In the genomic region with DNA sequence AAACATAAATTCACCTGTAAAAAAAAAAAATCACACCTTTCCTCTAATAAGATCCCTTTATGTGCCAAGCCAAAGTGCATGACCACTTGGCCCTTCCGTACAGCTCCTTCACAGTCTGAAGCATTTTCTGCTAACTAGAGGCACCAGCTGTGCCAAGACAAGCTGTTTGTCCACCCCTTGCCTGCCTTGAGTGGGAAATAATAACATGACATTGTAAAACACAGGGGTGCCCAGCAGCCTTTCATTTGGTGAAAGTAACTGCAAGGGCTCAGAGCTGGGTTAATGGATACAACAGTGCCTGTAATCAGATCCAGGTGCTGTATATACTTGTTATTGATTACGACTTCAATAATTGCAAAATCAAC, we compare ENCODE assay signal across 11 cellular contexts. TPM values are rescaled to one million over a fixed set of nuclear protein-coding genes. Genes with fewer than 3 reads are reported as not detected.
DNase-seq lines count a peak whose midpoint lies in the region; ATAC-seq and TF ChIP-seq lines count a peak whose summit lies in the region.
"Had no signal": no experiment of that assay in that cellular context is flagged by ENCODE, and none has a peak within 500 bp of the region (broad histone marks: within the 10 kb centered on the region; RNA-seq: fewer than 3 reads in every experiment).

No MANE protein-coding gene starts in this region.

- WGBS in H9 (ENCODE audit: extremely low coverage, insufficient read length, low lambda C conversion rate) = no CpG with 5 or more reads among the region's 2 CpGs

- H3K56ac ChIP-seq in H9 (ENCODE audit: insufficient read length, low read depth, low read length) = no peak overlapping the region

- no peaks in the 10 kb centered on the region for H3K79me2 ChIP-seq in DND-41 (ENCODE audit: insufficient read depth, low read length)
- H3K79me2 ChIP-seq in PC-9 (ENCODE audit: low read depth) = no peaks in the 10 kb centered on the region
- H3K79me2 ChIP-seq in H9 (ENCODE audit: insufficient read depth, low read length) = no peaks in the 10 kb centered on the region

- peaks cover 8% of the 10 kb centered on the region for H3K9me3 Mint-ChIP-seq in activated naive CD8-positive, alpha-beta T cell treated with anti-CD3 and anti-CD28 coated beads for 36 hours
- peaks cover 0 to 4% of the 10 kb centered on the region in 2 experiments; a peak in 1 of 5 replicates for H3K9me3 Mint-ChIP-seq in H9

- peak overlapping the region; percentile 87 for H3K27ac Mint-ChIP-seq in activated naive CD8-positive, alpha-beta T cell treated with anti-CD3 and anti-CD28 coated beads for 36 hours
- H3K27ac Mint-ChIP-seq in H9 = no peak overlapping the region

- peaks cover 32% of the 10 kb centered on the region for H3K4me1 ChIP-seq in DND-41 (ENCODE audit: insufficient read depth, low read length)
- H3K4me1 ChIP-seq in PC-9 (replicated peaks; ENCODE audit: insufficient read depth) = peaks cover 4% of the 10 kb centered on the region
- H3K4me1 ChIP-seq in H9 (ENCODE audit: insufficient read depth, low read length) = no peaks in the 10 kb centered on the region; the same call in 1 of the 2 replicates

- H3K4me2 ChIP-seq in DND-41 (ENCODE audit: insufficient read depth, low read length) = peak overlapping the region; percentile 56; the same call in 1 of the 2 replicates
- no peak overlapping the region for H3K4me2 ChIP-seq in PC-9
- no peak overlapping the region for H3K4me2 ChIP-seq in H9 (ENCODE audit: insufficient read depth, insufficient read length, low read length)

- no peak overlapping the region for H2BK15ac ChIP-seq in H9 (ENCODE audit: low read depth, low read length)

- H3K18ac ChIP-seq in H9 (ENCODE audit: insufficient read length, low read depth, low read length) = no peak overlapping the region

- no peak overlapping the region for H4K8ac ChIP-seq in H9 (replicated peaks; ENCODE audit: insufficient read length, low read depth, low read length)

- no peak overlapping the region for H3K4ac ChIP-seq in H9 (ENCODE audit: low read depth, low read length)

- no peak overlapping the region for H4K91ac ChIP-seq in H9 (ENCODE audit: insufficient read length, low read depth, low read length)

- peak overlapping the region; percentile 45 for H3K4me3 Mint-ChIP-seq in activated naive CD8-positive, alpha-beta T cell treated with anti-CD3 and anti-CD28 coated beads for 36 hours
- H3K4me3 Mint-ChIP-seq in H9 = no peak overlapping the region

- CTCF ChIA-PET in PC-9 (lab: Charles Lee) = no interaction called here

- H3F3A ChIP-seq in PC-9 (ENCODE audit: insufficient read depth, low read depth) = no peaks in the 10 kb centered on the region

- peaks cover 77% of the 10 kb centered on the region for H3K4me1 Mint-ChIP-seq in activated naive CD8-positive, alpha-beta T cell treated with anti-CD3 and anti-CD28 coated beads for 36 hours
- peaks cover 7 to 8% of the 10 kb centered on the region in 2 experiments for H3K4me1 Mint-ChIP-seq in H9

- H2BK12ac ChIP-seq in H9 (ENCODE audit: insufficient read length, low read depth, low read length) = no peak overlapping the region

- no peaks in the 10 kb centered on the region for H3K27me3 Mint-ChIP-seq in activated naive CD8-positive, alpha-beta T cell treated with anti-CD3 and anti-CD28 coated beads for 36 hours
- H3K27me3 Mint-ChIP-seq in H9 (ENCODE audit: low read depth) = no peaks in the 10 kb centered on the region

- H2AK5ac ChIP-seq in H9 (ENCODE audit: insufficient read length, low read length) = no peak overlapping the region

- H4K20me1 ChIP-seq in DND-41 (ENCODE audit: insufficient read depth, low read length) (no peaks in the 10 kb centered on the region), PC-9 (ENCODE audit: insufficient read depth) (no peaks in the 10 kb centered on the region), H9 (ENCODE audit: control insufficient read depth, insufficient read depth, insufficient read length) (no peaks in the 10 kb centered on the region)

- H2BK120ac ChIP-seq in H9 (ENCODE audit: low read depth, low read length, poor library complexity, severe bottlenecking) = no peak overlapping the region

- H4K5ac ChIP-seq in H9 (ENCODE audit: insufficient read length, low read depth, low read length) = no peak overlapping the region

- H3K36me3 ChIP-seq in DND-41 (ENCODE audit: insufficient read depth, low read length) = no peaks in the 10 kb centered on the region
- H3K36me3 ChIP-seq in PC-9 (ENCODE audit: low read depth) = no peaks in the 10 kb centered on the region

- H2AFZ ChIP-seq in DND-41 (ENCODE audit: low read depth, low read length) (peak overlapping the region; percentile 82), PC-9 (no peak overlapping the region), H9 (ENCODE audit: low read length) (no peak overlapping the region)

- no peak for ATAC-seq in DND-41 (ENCODE audit: insufficient read depth, low read depth)
- peak; percentile 5 for ATAC-seq in GM19395 (IDR thresholded peaks at IDR 0.05; ENCODE audit: unreplicated experiment)
- ATAC-seq in HG03280 (IDR thresholded peaks at IDR 0.05; ENCODE audit: unreplicated experiment) = peak; percentile 10

- DNase-seq in DND-41 = no peak
- no peak for DNase-seq in activated naive CD8-positive, alpha-beta T cell treated with anti-CD3 and anti-CD28 coated beads for 36 hours
- DNase-seq in PC-9 = no peak
- no peak for DNase-seq in C1 segment of cervical spinal cord (lab: John Stamatoyannopoulos, UW)
- DNase-seq in NCI-H345 treated with DMSO at 0.1 percent for 48 hours (lab: John Stamatoyannopoulos, UW; ENCODE audit: unreplicated experiment) = no peak
- DNase-seq in H9 = no peak
- DNase-seq: activated T-cell treated with anti-CD3 and anti-CD28 coated beads for 4 hours, GF-D8, kidney glomerular epithelial cell had no signal

- peak overlapping the region; percentile 72 for H3K27ac ChIP-seq in DND-41 (ENCODE audit: low read length)
- no peak overlapping the region for H3K27ac ChIP-seq in PC-9
- H3K27ac ChIP-seq in H9 (ENCODE audit: insufficient read length, low read depth, low read length) = no peak overlapping the region

- no peak overlapping the region for H3K23ac ChIP-seq in H9 (ENCODE audit: insufficient read length, low read depth, low read length)

- H3K79me1 ChIP-seq in H9 (ENCODE audit: insufficient read depth, low read depth, low read length, poor library complexity, severe bottlenecking) = no peaks in the 10 kb centered on the region

- H3K9me2 ChIP-seq in PC-9 (ENCODE audit: insufficient read depth) = no peaks in the 10 kb centered on the region

- no peaks in the 10 kb centered on the region for H3K23me2 ChIP-seq in H9 (ENCODE audit: insufficient read length, low read depth, low read length, poor library complexity, severe bottlenecking)

- H3K27me3 ChIP-seq in DND-41 (ENCODE audit: insufficient read depth, low read length, poor library complexity) = no peaks in the 10 kb centered on the region
- H3K27me3 ChIP-seq in PC-9 (ENCODE audit: insufficient read depth, low read depth) = no peaks in the 10 kb centered on the region
- H3K27me3 ChIP-seq in H9 (ENCODE audit: insufficient read depth, low read length) = no peaks in the 10 kb centered on the region

- H3K9ac ChIP-seq in DND-41 (ENCODE audit: low read depth, low read length) (peak overlapping the region; percentile 38; the same call in 1 of the 2 replicates), H9 (ENCODE audit: extremely low read depth, insufficient read length, low read length) (no peak overlapping the region)

- TF ChIP-seq CTCF in DND-41 (IDR thresholded peaks at IDR 0.05; ENCODE audit: borderline replicate concordance, extremely low read depth, low read length, poor library complexity, severe bottlenecking) = no peak
- TF ChIP-seq CTCF in PC-9 (conservative IDR thresholded peaks at IDR 0.05) = no peak
- TF ChIP-seq CTCF in H9 (conservative IDR thresholded peaks at IDR 0.05) = no peak

- no peak overlapping the region for H2BK5ac ChIP-seq in H9 (ENCODE audit: insufficient read length, low read length)

- H3K14ac ChIP-seq in H9 (ENCODE audit: insufficient read depth, low read length) = no peak overlapping the region

- H3K9me3 ChIP-seq in DND-41 (ENCODE audit: insufficient read depth, low read length, severe bottlenecking) (no peaks in the 10 kb centered on the region), PC-9 (ENCODE audit: insufficient read depth, low read depth) (no peaks in the 10 kb centered on the region), H9 (ENCODE audit: control insufficient read depth, low read depth, low read length) (no peaks in the 10 kb centered on the region)

- intact Hi-C loops in PC-9 (cut with micrococcal nuclease; ENCODE audit: unreplicated experiment) = no loop called here

- H3K36me3 Mint-ChIP-seq in activated naive CD8-positive, alpha-beta T cell treated with anti-CD3 and anti-CD28 coated beads for 36 hours = peaks cover 34% of the 10 kb centered on the region
- H3K36me3 Mint-ChIP-seq in H9 (ENCODE audit: insufficient read depth in 1 of 3, low read depth in 3 of 3) = no peaks in the 10 kb centered on the region

- H3K4me3 ChIP-seq in DND-41 (ENCODE audit: low read depth in 1 of 2, low read length in 2 of 2) (no peak overlapping the region), PC-9 (no peak overlapping the region)

- BruUV-seq in PC-9 (replicated peaks; lab: Mats Ljungman, UMichigan) = no TSS peak

- no peak overlapping the region for H2BK20ac ChIP-seq in H9 (ENCODE audit: low read depth, low read length, poor library complexity, severe bottlenecking)

- H3T11ph ChIP-seq in H9 (ENCODE audit: low read length) = no peak overlapping the region

- POLR2A ChIA-PET in PC-9 (lab: Charles Lee; ENCODE audit: unreplicated experiment) = no interaction called here

RNA-seq across cellular contexts. Expression of a gene that starts 59.2 kb away (rescaled TPM):
- 10 to 100 TPM; 28.8 to 31.8 TPM for total RNA-seq in activated naive CD8-positive, alpha-beta T cell treated with anti-CD3 and anti-CD28 coated beads for 36 hours
- total RNA-seq in PC-9 (2021) (6.1 and 12.4 TPM in 2 replicates), H9 (2021) (18.6 and 22.2 TPM in 2 replicates)
